19 cellular contexts compared by ENCODE assay signal in the genomic region with DNA sequence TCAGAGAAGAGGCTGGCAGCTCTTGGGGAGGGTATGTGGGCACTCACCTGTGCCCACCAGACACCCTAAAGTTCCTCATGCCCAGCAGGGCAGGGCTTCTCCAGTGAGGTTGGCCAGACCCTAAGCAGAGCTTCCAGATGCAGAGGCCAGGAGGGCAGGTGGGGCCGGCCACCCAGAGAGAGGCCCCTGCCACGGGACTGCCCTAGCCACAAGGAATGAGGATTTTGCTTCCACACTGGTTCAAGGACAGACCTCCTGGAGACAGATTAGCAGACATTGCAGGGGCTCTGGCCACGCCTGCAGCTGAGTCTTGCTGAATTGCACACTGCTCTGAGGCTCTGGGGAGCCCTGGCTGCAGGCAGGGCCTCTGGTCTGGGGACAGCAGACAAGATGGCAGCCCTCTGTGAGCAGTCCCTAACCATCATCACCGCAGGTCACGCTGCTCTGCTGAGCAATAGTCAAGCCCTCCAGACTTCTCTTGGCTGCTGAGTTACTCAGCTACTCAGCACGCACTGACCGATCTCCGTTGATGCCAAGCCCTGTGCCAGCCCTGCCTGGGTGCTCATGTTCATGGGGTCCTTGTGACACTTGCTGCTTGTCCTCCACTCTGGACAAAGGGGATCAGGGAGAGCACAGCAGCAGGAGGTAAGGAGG.
A peak's percentile ranks its signal among the peaks of the same experiment; 100 is the strongest.
DNase-seq lines count a peak whose midpoint lies in the region; ATAC-seq and TF ChIP-seq lines count a peak whose summit lies in the region.
"Had no signal": no experiment of that assay in that cellular context is flagged by ENCODE, and none has a peak within 500 bp of the region (broad histone marks: within the 10 kb centered on the region; RNA-seq: fewer than 3 reads in every experiment).

No MANE protein-coding gene starts in this region.

- H3K27me3 ChIP-seq in right atrium auricular region (no peaks in the 10 kb centered on the region), sigmoid colon (no peaks in the 10 kb centered on the region)
- H3K27me3 ChIP-seq: MG63 had no signal

- no peak for TF ChIP-seq EP300 in sigmoid colon (IDR thresholded peaks at IDR 0.05)

- DNase-seq in cardiac septum (ENCODE audit: low spot score) (peak; percentile 49), right atrium auricular region (ENCODE audit: low spot score) (no peak), coronary artery (ENCODE audit: low spot score) (peak; percentile 68), sigmoid colon (peak; percentile 30), posterior vena cava (ENCODE audit: low spot score) (no peak), foreskin fibroblast (no peak)
- DNase-seq: CD4-positive, CD25-positive, alpha-beta regulatory T cell; DMS153; DND-41; H7; KBM-7; MG63; NCI-H2029; NCI-H446 treated with DMSO at 0.1 percent for 48 hours; NCI-H526 treated with DMSO at 0.1 percent for 48 hours; RPMI8226; SIG-M5 had no signal

- intact Hi-C loops in cardiac septum (cut with DNase I) (no loop called here), sigmoid colon (cut with DNase I) (no loop called here), posterior vena cava (cut with DNase I) (loop anchor here in 1 of 2 donors (10.0 kb wide), 1 partner anchor 377 kb away; no protein-coding TSS in a partner anchor)

- H3K27ac ChIP-seq in right atrium auricular region = no peak overlapping the region
- no peak overlapping the region for H3K27ac ChIP-seq in coronary artery
- H3K27ac ChIP-seq in sigmoid colon = no peak overlapping the region
- H3K27ac ChIP-seq: SK-N-MC had no signal

- H3K4me3 ChIP-seq in right atrium auricular region (no peak overlapping the region), coronary artery (no peak overlapping the region), sigmoid colon (no peak overlapping the region), foreskin fibroblast (ENCODE audit: low read depth in 1 of 2, low read length in 2 of 2) (no peak overlapping the region)
- H3K4me3 ChIP-seq: MG63, SK-N-MC had no signal

- 92 to 93% methylated on average over 8 of the region's 8 CpGs for WGBS in sigmoid colon, 2 donors

- ATAC-seq in GM21737 (IDR thresholded peaks at IDR 0.05; ENCODE audit: unreplicated experiment) = no peak

- H3K9me3 ChIP-seq in right atrium auricular region (no peaks in the 10 kb centered on the region), sigmoid colon (no peaks in the 10 kb centered on the region)
- H3K9me3 ChIP-seq: MG63 had no signal

- TF ChIP-seq CTCF in right atrium auricular region (IDR thresholded peaks at IDR 0.05) = no peak
- no peak for TF ChIP-seq CTCF in coronary artery (IDR thresholded peaks at IDR 0.05)
- no peak for TF ChIP-seq CTCF in sigmoid colon (IDR thresholded peaks at IDR 0.05)
- TF ChIP-seq CTCF in foreskin fibroblast (IDR thresholded peaks at IDR 0.05; ENCODE audit: low read depth, low read length) = no peak

- TF ChIP-seq POLR2A in sigmoid colon (IDR thresholded peaks at IDR 0.05) = no peak

- H3K36me3 ChIP-seq in right atrium auricular region (no peaks in the 10 kb centered on the region), sigmoid colon (peaks cover 0 to 50% (median 0%) of the 10 kb centered on the region in 4 donors)

- no peaks in the 10 kb centered on the region for H3K4me1 ChIP-seq in right atrium auricular region
- no peaks in the 10 kb centered on the region for H3K4me1 ChIP-seq in sigmoid colon

Comparison
In these comparisons a context has a peak if more than half of its experiments do, and no peak if none do; other contexts are left out.
1. DNase-seq: peak in cardiac septum (single experiment), coronary artery (single experiment) and sigmoid colon (single experiment); none in right atrium auricular region (single experiment), posterior vena cava (single experiment) and foreskin fibroblast (0 of 2).